ENCODE assay signal across 20 cellular contexts in the genomic region with DNA sequence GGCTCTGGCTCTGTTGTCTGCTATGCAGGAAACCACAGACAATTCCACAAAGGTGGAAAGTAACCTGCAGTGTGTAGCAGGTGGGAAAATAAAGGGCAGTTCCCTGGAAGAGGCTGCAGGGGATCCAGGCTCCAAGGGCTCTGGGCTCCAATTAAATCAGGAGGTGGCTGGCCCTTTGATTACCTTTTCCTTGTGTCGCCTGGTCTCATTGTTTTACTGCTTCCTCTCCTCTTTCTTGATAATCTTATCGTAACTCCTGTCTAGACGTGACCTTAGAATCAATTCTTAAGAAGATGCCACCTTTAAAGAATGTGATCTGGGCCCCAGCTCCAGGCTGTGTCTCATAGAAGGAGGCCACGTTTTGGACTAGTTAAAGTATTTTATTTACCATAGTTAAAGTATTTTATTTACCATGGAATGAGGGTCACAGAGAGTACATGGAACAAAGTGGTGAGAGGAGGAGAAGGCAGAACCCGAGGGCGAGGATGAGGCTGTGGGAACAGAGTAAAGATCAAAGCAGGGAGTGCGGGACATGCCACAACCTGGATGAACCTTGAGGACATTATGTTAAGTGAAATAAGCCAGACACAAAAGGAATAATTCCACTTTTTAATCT.
"Had no signal": no experiment of that assay in that cellular context is flagged by ENCODE, and none has a peak within 500 bp of the region (broad histone marks: within the 10 kb centered on the region; RNA-seq: fewer than 3 reads in every experiment).

No MANE protein-coding gene starts in this region.

- H3K4me3 ChIP-seq: esophagus muscularis mucosa, sigmoid colon, spleen, thoracic aorta, upper lobe of right lung had no signal

- H3K27me3 Mint-ChIP-seq: activated CD4-positive, alpha-beta T cell treated with anti-CD3 and anti-CD28 coated beads for 36 hours; activated naive CD8-positive, alpha-beta T cell; dendritic cell treated with granulocyte-macrophage colony-stimulating factor and Interleukin-4, amounts not matched to agents 40 ng/mL and 50 ng/mL, for 4 days; naive thymus-derived CD8-positive, alpha-beta T cell; stimulated activated naive B cell treated with anti-CD40 and anti-IgM and Interleukin-4, amounts not matched to agents 10 μg/mL and 1 μg/mL and 100 μg/mL, for 72 hours had no signal

- H3K9me3 ChIP-seq: thoracic aorta, upper lobe of right lung had no signal

- H3K9ac ChIP-seq: parathyroid adenoma had no signal

- H3K9me3 Mint-ChIP-seq: dendritic cell treated with granulocyte-macrophage colony-stimulating factor and Interleukin-4, amounts not matched to agents 40 ng/mL and 50 ng/mL, for 4 days had no signal

- H3K36me3 ChIP-seq: esophagus muscularis mucosa, sigmoid colon, spleen, thoracic aorta, upper lobe of right lung, WERI-Rb-1 had no signal

- DNase-seq: activated CD4-positive, alpha-beta T cell treated with anti-CD3 and anti-CD28 coated beads for 36 hours; activated CD4-positive, alpha-beta T cell treated with anti-CD3 and anti-CD28 coated beads, Interleukin-2, amount 50 U/mL, for 48 hours; cerebellar nuclear complex; effector CD8-positive, alpha-beta T cell; left cardiac atrium; mesenchymal stem cell; naive thymus-derived CD8-positive, alpha-beta T cell; sigmoid colon; spleen; stimulated activated naive B cell treated with anti-CD40 and anti-IgM and Interleukin-4, amounts not matched to agents 10 μg/mL and 1 μg/mL and 100 μg/mL, for 72 hours; upper lobe of right lung; WERI-Rb-1 had no signal

- H3K4me3 Mint-ChIP-seq: activated CD4-positive, alpha-beta T cell treated with anti-CD3 and anti-CD28 coated beads for 36 hours; activated naive CD8-positive, alpha-beta T cell; activated T-helper 1 cell treated with anti-CD3 and anti-CD28 coated beads, Interleukin-12 subunit alpha, Interleukin-12 subunit beta, Interleukin-2, Interleukin-4 antibody, amounts not matched to agents 30 ng/mL and 10 ng/mL and 1 ng/mL, durations not matched to agents 14 hours and 24 hours and 36 hours; dendritic cell treated with granulocyte-macrophage colony-stimulating factor and Interleukin-4, amounts not matched to agents 40 ng/mL and 50 ng/mL, for 4 days; naive thymus-derived CD8-positive, alpha-beta T cell; stimulated activated naive B cell treated with anti-CD40 and anti-IgM and Interleukin-4, amounts not matched to agents 10 μg/mL and 1 μg/mL and 100 μg/mL, for 72 hours had no signal

- H3K27ac ChIP-seq: esophagus muscularis mucosa, parathyroid adenoma, sigmoid colon, spleen, thoracic aorta, upper lobe of right lung, WERI-Rb-1 had no signal

- ATAC-seq: activated CD4-positive, alpha-beta T cell treated with anti-CD3 and anti-CD28 coated beads for 36 hours; naive thymus-derived CD8-positive, alpha-beta T cell; stimulated activated naive B cell treated with anti-CD40 and anti-IgM and Interleukin-4, amounts not matched to agents 10 μg/mL and 1 μg/mL and 100 μg/mL, for 72 hours; upper lobe of right lung had no signal

- H3K4me1 ChIP-seq: esophagus muscularis mucosa, parathyroid adenoma, sigmoid colon, spleen had no signal

- H2AFZ ChIP-seq: parathyroid adenoma had no signal

- H3K27me3 ChIP-seq: esophagus muscularis mucosa, sigmoid colon, spleen, upper lobe of right lung had no signal

- H3K79me2 ChIP-seq: parathyroid adenoma had no signal

- FAIRE-seq: bronchial epithelial cell, endothelial cell of umbilical vein had no signal

- H3K36me3 Mint-ChIP-seq: activated naive CD8-positive, alpha-beta T cell; stimulated activated naive B cell treated with anti-CD40 and anti-IgM and Interleukin-4, amounts not matched to agents 10 μg/mL and 1 μg/mL and 100 μg/mL, for 72 hours had no signal

- H3K4me1 Mint-ChIP-seq: activated CD4-positive, alpha-beta T cell treated with anti-CD3 and anti-CD28 coated beads for 36 hours; stimulated activated naive B cell treated with anti-CD40 and anti-IgM and Interleukin-4, amounts not matched to agents 10 μg/mL and 1 μg/mL and 100 μg/mL, for 72 hours had no signal
